ENCODE assay signal across 11 cellular contexts in genomic region chr10:125117941-125118630, GRCh38. TPM values are rescaled to one million over a fixed set of nuclear protein-coding genes. Genes with fewer than 3 reads are reported as not detected.
DNase-seq lines count a peak whose midpoint lies in the region; ATAC-seq, FAIRE-seq and TF ChIP-seq lines count a peak whose summit lies in the region.
"Had no signal": no experiment of that assay in that cellular context is flagged by ENCODE, and none has a peak within 500 bp of the region (broad histone marks: within the 10 kb centered on the region; RNA-seq: fewer than 3 reads in every experiment).

No MANE protein-coding gene starts in this region.

- H3F3A ChIP-seq in GM23338 (replicated peaks; ENCODE audit: low read depth) = no peaks in the 10 kb centered on the region

- H3K4me2 ChIP-seq in GM23338 (no peak overlapping the region), H1 (ENCODE audit: insufficient read depth in 1 of 2, low read depth in 2 of 2, low read length in 2 of 2) (no peak overlapping the region)

- no peaks in the 10 kb centered on the region for H3K9me3 Mint-ChIP-seq in GM23338
- no peaks in the 10 kb centered on the region for H3K9me3 Mint-ChIP-seq in naive thymus-derived CD4-positive, alpha-beta T cell
- H3K9me3 Mint-ChIP-seq: activated naive CD4-positive, alpha-beta T cell treated with anti-CD3 and anti-CD28 coated beads, Interleukin-2, amount 50 U/mL, for 24 hours had no signal

- H3K27ac ChIP-seq in GM23338 (ENCODE audit: low read depth) (0 out of 2 replicates have a peak overlapping the region, but pooled peaks have one; percentile 42), H1 (ENCODE audit: low read depth, low read length) (no peak overlapping the region), skeletal muscle tissue (ENCODE audit: low read depth, low read length) (peak overlapping the region; percentile 67)
- no peak overlapping the region for H3K27ac ChIP-seq in naive thymus-derived CD4-positive, alpha-beta T cell (ENCODE audit: low read depth, low read length)

- no peak overlapping the region for H3K14ac ChIP-seq in H1 (ENCODE audit: insufficient read length)

- 94% methylated on average over 14 of the region's 14 CpGs; no CpG with 5 or more reads in 1 of the 2 experiments for WGBS in H1 (ENCODE audit: extremely low coverage in 1 of 2, insufficient coverage in 1 of 2, insufficient read length in 1 of 2, insufficient replicate concordance in 2 of 2, low coverage in 1 of 2, low lambda C conversion rate in 2 of 2, missing lambda C conversion rate in 1 of 2), 2 experiments

- H3K79me1 ChIP-seq in H1 (ENCODE audit: low read depth, low read length) = peaks cover 41% of the 10 kb centered on the region

- no peak overlapping the region for H3K23ac ChIP-seq in H1 (ENCODE audit: insufficient read length)

- H4K20me1 ChIP-seq in GM23338 (replicated peaks; ENCODE audit: insufficient read depth) (peaks cover 93% of the 10 kb centered on the region), H1 (replicated peaks in 1 of 2; ENCODE audit: control insufficient read depth in 1 of 2, insufficient read depth in 2 of 2, low read length in 2 of 2) (peaks cover 81 to 89% of the 10 kb centered on the region in 2 experiments)

- H3K36me3 Mint-ChIP-seq in GM23338 (ENCODE audit: low read depth) = peaks cover 64% of the 10 kb centered on the region
- no peaks in the 10 kb centered on the region for H3K36me3 Mint-ChIP-seq in naive thymus-derived CD4-positive, alpha-beta T cell
- H3K36me3 Mint-ChIP-seq: activated naive CD4-positive, alpha-beta T cell treated with anti-CD3 and anti-CD28 coated beads, Interleukin-2, amount 50 U/mL, for 24 hours had no signal

- H2BK12ac ChIP-seq in H1 (ENCODE audit: low read depth, low read length) = no peak overlapping the region

- DNase-seq in GM23338 (ENCODE audit: low spot score) (no peak), H1 (ENCODE audit: low read depth in 1 of 2, low spot score in 2 of 2) (no peak), left colon (peak; percentile 55 to 58), glomerular visceral epithelial cell (ENCODE audit: extremely low spot score) (no peak), GDM1 (lab: John Stamatoyannopoulos, UW) (no peak), NCI-H510A treated with DMSO at 0.1 percent for 48 hours (lab: John Stamatoyannopoulos, UW) (no peak)
- no peak for DNase-seq in naive thymus-derived CD4-positive, alpha-beta T cell
- DNase-seq: NCI-H226 had no signal

- peaks cover 73% of the 10 kb centered on the region for H3K4me1 ChIP-seq in GM23338 (ENCODE audit: insufficient read depth)
- H3K4me1 ChIP-seq in H1 (replicated peaks in 1 of 4; ENCODE audit: control insufficient read depth in 3 of 4, insufficient read depth in 4 of 4, low read length in 3 of 4) = peaks cover 13 to 41% (median 23%) of the 10 kb centered on the region in 4 experiments
- peaks cover 71 to 92% (median 85%) of the 10 kb centered on the region in 3 donors for H3K4me1 ChIP-seq in skeletal muscle tissue (ENCODE audit: control insufficient read depth in 3 of 3, insufficient read depth in 3 of 3, low read length in 3 of 3)
- H3K4me1 ChIP-seq in naive thymus-derived CD4-positive, alpha-beta T cell (ENCODE audit: control insufficient read depth in 2 of 2, insufficient read depth in 2 of 2, low read length in 2 of 2) = no peaks in the 10 kb centered on the region

- no peak for TF ChIP-seq EP300 in H1 (IDR thresholded peaks at IDR 0.05; ENCODE audit: borderline replicate concordance in 1 of 2, low read depth in 2 of 2, low read length in 2 of 2)

- H2BK20ac ChIP-seq in H1 (ENCODE audit: low read length) = no peak overlapping the region

- H3K9ac ChIP-seq in H1 (replicated peaks in 1 of 4; ENCODE audit: extremely low read depth in 1 of 4, low read depth in 3 of 4, low read length in 3 of 4) (no peak overlapping the region), skeletal muscle tissue (ENCODE audit: low read depth in 1 of 3, low read length in 3 of 3) (peak overlapping the region; percentile 34 to 47 (median 41))

- no peak overlapping the region for H3K4ac ChIP-seq in H1 (replicated peaks; ENCODE audit: insufficient read length, low read depth, low read length)

- no peaks in the 10 kb centered on the region for H3K9me2 ChIP-seq in GM23338 (ENCODE audit: insufficient read depth)

- H2BK120ac ChIP-seq in H1 (replicated peaks; ENCODE audit: low read depth, low read length) = no peak overlapping the region

- H3K4me3 Mint-ChIP-seq in GM23338 = peak overlapping the region; percentile 14; the same call in 1 of the 3 replicates
- no peak overlapping the region for H3K4me3 Mint-ChIP-seq in naive thymus-derived CD4-positive, alpha-beta T cell
- H3K4me3 Mint-ChIP-seq: activated naive CD4-positive, alpha-beta T cell treated with anti-CD3 and anti-CD28 coated beads, Interleukin-2, amount 50 U/mL, for 24 hours had no signal

- peaks cover 13% of the 10 kb centered on the region for H3K27me3 Mint-ChIP-seq in GM23338 (ENCODE audit: insufficient read depth, low read depth, poor library complexity)
- peaks cover 0 to 4% (median 0%) of the 10 kb centered on the region in 5 donors for H3K27me3 Mint-ChIP-seq in naive thymus-derived CD4-positive, alpha-beta T cell
- H3K27me3 Mint-ChIP-seq: activated naive CD4-positive, alpha-beta T cell treated with anti-CD3 and anti-CD28 coated beads, Interleukin-2, amount 50 U/mL, for 24 hours had no signal

- H4K8ac ChIP-seq in H1 (ENCODE audit: extremely low read depth, insufficient read depth, low read length) = peak overlapping the region; percentile 41

- intact Hi-C loops in left colon (cut with DNase I, micrococcal nuclease) = no loop called here
- intact Hi-C loops in naive thymus-derived CD4-positive, alpha-beta T cell (cut with micrococcal nuclease) = no loop called here

- H3K79me2 ChIP-seq in GM23338 (replicated peaks; ENCODE audit: insufficient read depth) (peaks cover 100% of the 10 kb centered on the region), H1 (ENCODE audit: control insufficient read depth in 1 of 2, insufficient read depth in 2 of 2, low read length in 2 of 2) (peaks cover 86 to 100% of the 10 kb centered on the region in 2 experiments)

- no peak overlapping the region for H3K27ac Mint-ChIP-seq in GM23338
- no peak overlapping the region for H3K27ac Mint-ChIP-seq in naive thymus-derived CD4-positive, alpha-beta T cell
- H3K27ac Mint-ChIP-seq: activated naive CD4-positive, alpha-beta T cell treated with anti-CD3 and anti-CD28 coated beads, Interleukin-2, amount 50 U/mL, for 24 hours had no signal

- TF ChIP-seq CTCF in GM23338 (conservative IDR thresholded peaks at IDR 0.05; ENCODE audit: low read depth in 2 of 2) (no peak), H1 (IDR thresholded peaks at IDR 0.05; ENCODE audit: control extremely low read depth in 1 of 3, insufficient read depth in 1 of 3, low read depth in 1 of 3, low read length in 3 of 3) (no peak)

- no peaks in the 10 kb centered on the region for H3K9me3 ChIP-seq in H1 (ENCODE audit: insufficient read depth in 2 of 2, low read depth in 1 of 2, low read length in 1 of 2)
- H3K9me3 ChIP-seq in skeletal muscle tissue (ENCODE audit: control insufficient read depth in 3 of 3, low read length in 3 of 3) = no peaks in the 10 kb centered on the region
- no peaks in the 10 kb centered on the region for H3K9me3 ChIP-seq in naive thymus-derived CD4-positive, alpha-beta T cell (ENCODE audit: control insufficient read depth in 2 of 3, low read length in 3 of 3)

- H3K27me3 ChIP-seq in GM23338 (ENCODE audit: insufficient read depth) (no peaks in the 10 kb centered on the region), H1 (replicated peaks in 1 of 4; ENCODE audit: control insufficient read depth in 3 of 4, extremely low read depth in 1 of 4, insufficient read depth in 3 of 4, low read length in 3 of 4) (no peaks in the 10 kb centered on the region), skeletal muscle tissue (ENCODE audit: control insufficient read depth in 3 of 3, insufficient read depth in 3 of 3, low read length in 3 of 3) (no peaks in the 10 kb centered on the region)
- H3K27me3 ChIP-seq in naive thymus-derived CD4-positive, alpha-beta T cell (ENCODE audit: control insufficient read depth in 2 of 2, insufficient read depth in 2 of 2, low read length in 2 of 2) = no peaks in the 10 kb centered on the region

- H2BK5ac ChIP-seq in H1 (ENCODE audit: low read depth, low read length) = no peak overlapping the region

- H3K56ac ChIP-seq in H1 (replicated peaks; ENCODE audit: insufficient read length, low read depth, low read length) = no peak overlapping the region

- CTCF ChIA-PET in H1 (lab: Charles Lee; ENCODE audit: partially characterized antibody) = interaction anchor here (0.9 to 1.2 kb wide), 3 partner anchors 13 to 18 kb away, joined by 3 to 5 read pairs (median 3); no protein-coding TSS in a partner anchor
- CTCF ChIA-PET in naive thymus-derived CD4-positive, alpha-beta T cell (lab: Charles Lee) = no interaction called here

- ATAC-seq in GM23338 (no peak), left colon (peak; percentile 52)
- ATAC-seq in naive thymus-derived CD4-positive, alpha-beta T cell = no peak
- ATAC-seq: K562 had no signal

- H2BK15ac ChIP-seq in H1 (ENCODE audit: low read length) = no peak overlapping the region

- H3K4me1 Mint-ChIP-seq in GM23338 = peaks cover 91% of the 10 kb centered on the region
- H3K4me1 Mint-ChIP-seq in naive thymus-derived CD4-positive, alpha-beta T cell = peaks cover 0 to 5% (median 0%) of the 10 kb centered on the region in 7 donors
- H3K4me1 Mint-ChIP-seq: activated naive CD4-positive, alpha-beta T cell treated with anti-CD3 and anti-CD28 coated beads, Interleukin-2, amount 50 U/mL, for 24 hours had no signal

- H3K36me3 ChIP-seq in GM23338 (ENCODE audit: insufficient read depth) (peaks cover 10% of the 10 kb centered on the region; the same call in 1 of the 2 replicates), H1 (ENCODE audit: control insufficient read depth in 2 of 4, insufficient read depth in 4 of 4, low read length in 3 of 4) (peaks cover 0 to 41% (median 5%) of the 10 kb centered on the region in 4 experiments; a peak in 7 of 8 replicates), skeletal muscle tissue (ENCODE audit: control insufficient read depth in 3 of 3, insufficient read depth in 3 of 3, low read length in 3 of 3) (peaks cover 2 to 7% (median 6%) of the 10 kb centered on the region in 3 donors)
- no peaks in the 10 kb centered on the region for H3K36me3 ChIP-seq in naive thymus-derived CD4-positive, alpha-beta T cell (ENCODE audit: control insufficient read depth in 2 of 3, insufficient read depth in 3 of 3, low read length in 3 of 3)

- H3K18ac ChIP-seq in H1 (ENCODE audit: extremely low read depth, low read length) = no peak overlapping the region

- TF ChIP-seq POLR2A in H1 (IDR thresholded peaks at IDR 0.05; ENCODE audit: control extremely low read depth in 1 of 2, low read depth in 2 of 2, low read length in 2 of 2) = no peak

- no peaks in the 10 kb centered on the region for H3K23me2 ChIP-seq in H1 (ENCODE audit: low read depth, low read length)

- TF ChIP-seq RAD21 in H1 (IDR thresholded peaks at IDR 0.05 in 1 of 2, conservative IDR thresholded peaks at IDR 0.05 in 1 of 2; ENCODE audit: low read depth in 2 of 2, low read length in 2 of 2) = no peak

- POLR2A ChIA-PET in H1 (lab: Charles Lee; ENCODE audit: partially characterized antibody) = interaction anchor here (0.5 to 2.4 kb wide), 8 partner anchors 10 to 301 kb away, joined by 3 to 8 read pairs (median 4); no protein-coding TSS in a partner anchor
- POLR2A ChIA-PET in naive thymus-derived CD4-positive, alpha-beta T cell (lab: Charles Lee) = no interaction called here

- H3K4me3 ChIP-seq in GM23338 = no peak overlapping the region
- H3K4me3 ChIP-seq in H1 (ENCODE audit: extremely low read depth in 1 of 4, insufficient read depth in 2 of 4, low read depth in 3 of 4, low read length in 4 of 4) = no peak overlapping the region
- peak overlapping the region in 2 of 3 donors; percentile 29 to 37 for H3K4me3 ChIP-seq in skeletal muscle tissue (ENCODE audit: low read length in 3 of 3)
- H3K4me3 ChIP-seq in naive thymus-derived CD4-positive, alpha-beta T cell (ENCODE audit: low read length) = no peak overlapping the region
- H3K4me3 ChIP-seq: K562 had no signal

- no peak overlapping the region for H4K91ac ChIP-seq in H1 (replicated peaks; ENCODE audit: insufficient read length, low read length)

- FAIRE-seq in H1 (lab: Jason Lieb, UNC) = no peak
- FAIRE-seq: K562 had no signal

- no peak overlapping the region for H2AK5ac ChIP-seq in H1 (ENCODE audit: low read depth, low read length)

- H2AFZ ChIP-seq in GM23338 (no peak overlapping the region), H1 (ENCODE audit: low read length) (no peak overlapping the region)

- no peak overlapping the region for H4K5ac ChIP-seq in H1 (ENCODE audit: insufficient read length, low read depth, low read length)

RNA-seq across cellular contexts. Expression of gene CTBP2, which starts 42.3 kb away (rescaled TPM):
- 233 and 265 TPM in 2 replicates for total RNA-seq in GM23338 (2014; rRNA removed; shearing (Covaris generic))
- polyA plus RNA-seq in GM23338 (2016; fragmentation: Nextera tagmentation; extraction: Ambion mirVana) (133 and 138 TPM in 2 replicates), H1 (2011; rRNA removed) (208 and 274 TPM in 2 replicates)
- 218 and 221 TPM in 2 replicates for total RNA-seq in H1 (2021; fragmentation: NEBNext Ultra II Directional; extraction: Animal tissue kit (Norgen Biotek cat#: 25700))
- 254 TPM for polyA plus RNA-seq in H1 (2011; cell fraction: cytosol; rRNA removed)
- 524 TPM for polyA plus RNA-seq in H1 (2011; cell fraction: nucleus; rRNA removed)
- polyA plus RNA-seq in H1 (2012, experiment 1 of 2) = 156 to 222 TPM (median 206 TPM) in 4 replicates
- 48.0 TPM for polyA plus RNA-seq in H1 (2012, experiment 2 of 2)
- 109 TPM for polyA plus RNA-seq in H1 (2013, experiment 1 of 2)
- polyA plus RNA-seq in H1 (2013, experiment 2 of 2) = 108 TPM
- 244 and 299 TPM in 2 replicates for polyA minus RNA-seq in H1 (2011; rRNA and poly(A)+ RNA removed)
- 209 TPM for polyA minus RNA-seq in H1 (2011; cell fraction: cytosol; rRNA and poly(A)+ RNA removed)
- polyA minus RNA-seq in H1 (2011; cell fraction: nucleus; rRNA and poly(A)+ RNA removed) = 223 TPM
- total RNA-seq in left colon (100 to 1,000 TPM; 107 to 142 TPM), skeletal muscle tissue (32.9 TPM)
- total RNA-seq in naive thymus-derived CD4-positive, alpha-beta T cell = 10 to 100 TPM in 1 of 5 experiments, 1 to 10 TPM in 3, under 1 TPM in 1; 0.05 to 39.5 (median 2.0) TPM
- polyA plus RNA-seq in naive thymus-derived CD4-positive, alpha-beta T cell = under 1 TPM in 1 of 2 donors, not detected in 1; 0.13 TPM

Comparison
In these comparisons a context has a peak if more than half of its experiments do, and no peak if none do; other contexts are left out.
1. DNase-seq: peak in left colon (2 of 2); none in GM23338 (single experiment), H1 (0 of 2), glomerular visceral epithelial cell (single experiment), naive thymus-derived CD4-positive, alpha-beta T cell (0 of 9), GDM1 (single experiment) and NCI-H510A treated with DMSO at 0.1 percent for 48 hours (single experiment).
2. H3K27ac ChIP-seq: peak in GM23338 (single experiment) and skeletal muscle tissue (single experiment); none in H1 (single experiment) and naive thymus-derived CD4-positive, alpha-beta T cell (single experiment).
3. H3K4me3 ChIP-seq: peak in skeletal muscle tissue (2 of 3); none in GM23338 (single experiment), H1 (0 of 4) and naive thymus-derived CD4-positive, alpha-beta T cell (single experiment).
4. H3K9ac ChIP-seq: peak in skeletal muscle tissue (3 of 3); none in H1 (0 of 4).